ENCODE assay signal across 2 cellular contexts in genomic region chr18:69365658-69366057, GRCh38.
TF ChIP-seq lines count a peak whose summit lies in the region.

No MANE protein-coding gene starts in this region.

TF ChIP-seq in HepG2, 621 proteins besides CTCF, POLR2A, EP300 and RAD21:
- TF ChIP-seq ATAD3A (CRISPR knock-in tag; IDR thresholded peaks at IDR 0.05) (no peak), ZNF446 (CRISPR knock-in tag; IDR thresholded peaks at IDR 0.05) (no peak), RARA (CRISPR knock-in tag; IDR thresholded peaks at IDR 0.05) (no peak), ZNF431 (CRISPR knock-in tag; IDR thresholded peaks at IDR 0.05; ENCODE audit: borderline replicate concordance, low read depth) (no peak), ZNF841 (CRISPR knock-in tag; IDR thresholded peaks at IDR 0.05; ENCODE audit: borderline replicate concordance) (no peak), ZNF646 (CRISPR knock-in tag; IDR thresholded peaks at IDR 0.05) (no peak), TSC22D2 (CRISPR knock-in tag; IDR thresholded peaks at IDR 0.05; ENCODE audit: borderline replicate concordance) (no peak), ZNF329 (CRISPR knock-in tag; IDR thresholded peaks at IDR 0.05; ENCODE audit: low read depth) (no peak), ZFAT (CRISPR knock-in tag; conservative IDR thresholded peaks at IDR 0.05) (no peak), FOXA3 (CRISPR knock-in tag; IDR thresholded peaks at IDR 0.05) (no peak)

TF ChIP-seq in H1, 55 proteins besides CTCF, POLR2A, EP300 and RAD21:
- TF ChIP-seq GABPA (IDR thresholded peaks at IDR 0.05; ENCODE audit: borderline replicate concordance, insufficient read depth, low read length) (no peak), KDM1A (IDR thresholded peaks at IDR 0.05; ENCODE audit: borderline replicate concordance, low read length) (no peak), EZH2 (IDR thresholded peaks at IDR 0.05; ENCODE audit: low read depth, low read length, severe bottlenecking) (no peak), FOSL1 (IDR thresholded peaks at IDR 0.05; ENCODE audit: insufficient read depth, low read depth, low read length) (no peak), SP2 (IDR thresholded peaks at IDR 0.05; ENCODE audit: low read length) (no peak), E2F6 (IDR thresholded peaks at IDR 0.05) (no peak), YY1 (IDR thresholded peaks at IDR 0.05; ENCODE audit: low read depth, low read length) (no peak), BRCA1 (IDR thresholded peaks at IDR 0.05; ENCODE audit: low read depth, low read length) (no peak), TCF12 (IDR thresholded peaks at IDR 0.05; ENCODE audit: low read depth, low read length) (no peak), CTBP2 (IDR thresholded peaks at IDR 0.05; ENCODE audit: borderline replicate concordance, insufficient read depth, insufficient read length, low read length) (no peak), CHD1 (IDR thresholded peaks at IDR 0.05; ENCODE audit: low read depth, low read length) (no peak), RBBP5 (IDR thresholded peaks at IDR 0.05; ENCODE audit: borderline replicate concordance, low read depth, low read length) (no peak), CHD2 (IDR thresholded peaks at IDR 0.05; ENCODE audit: low read length) (no peak), TBP (IDR thresholded peaks at IDR 0.05; ENCODE audit: low read depth, low read length) (no peak), NRF1 (IDR thresholded peaks at IDR 0.05; ENCODE audit: low read depth, low read length) (no peak), KDM5A (IDR thresholded peaks at IDR 0.05; ENCODE audit: low read length) (no peak), POU5F1 (IDR thresholded peaks at IDR 0.05; ENCODE audit: low read depth, low read length) (no peak), SIX5 (IDR thresholded peaks at IDR 0.05; ENCODE audit: low read depth, low read length) (no peak)
